Comparison of ENCODE assay signal across 1 cellular context in the genomic region with DNA sequence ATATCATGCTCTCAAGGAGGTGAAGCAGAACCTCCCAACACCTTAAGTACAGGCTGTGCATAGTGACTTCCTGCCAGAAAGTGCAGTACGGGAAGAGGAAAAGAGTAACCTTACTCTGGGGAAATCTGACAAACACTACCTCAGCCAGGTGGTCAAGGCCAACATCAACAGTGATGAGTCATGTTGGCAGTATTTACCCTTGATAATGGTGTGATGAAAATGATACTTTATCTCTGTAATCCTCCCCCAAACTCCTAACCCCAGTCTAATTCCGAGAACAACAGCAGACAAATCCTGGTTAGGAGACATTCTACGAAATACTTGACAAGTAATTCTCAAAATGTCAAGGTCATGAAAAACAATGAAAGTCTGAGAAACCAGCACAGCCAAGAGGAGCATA.
TF ChIP-seq lines count a peak whose summit lies in the region.

No MANE protein-coding gene starts in this region.

TF ChIP-seq in HepG2, 621 proteins besides CTCF, POLR2A, EP300 and RAD21 (continued from another document and continues in another):
- TF ChIP-seq, protein P1, sequence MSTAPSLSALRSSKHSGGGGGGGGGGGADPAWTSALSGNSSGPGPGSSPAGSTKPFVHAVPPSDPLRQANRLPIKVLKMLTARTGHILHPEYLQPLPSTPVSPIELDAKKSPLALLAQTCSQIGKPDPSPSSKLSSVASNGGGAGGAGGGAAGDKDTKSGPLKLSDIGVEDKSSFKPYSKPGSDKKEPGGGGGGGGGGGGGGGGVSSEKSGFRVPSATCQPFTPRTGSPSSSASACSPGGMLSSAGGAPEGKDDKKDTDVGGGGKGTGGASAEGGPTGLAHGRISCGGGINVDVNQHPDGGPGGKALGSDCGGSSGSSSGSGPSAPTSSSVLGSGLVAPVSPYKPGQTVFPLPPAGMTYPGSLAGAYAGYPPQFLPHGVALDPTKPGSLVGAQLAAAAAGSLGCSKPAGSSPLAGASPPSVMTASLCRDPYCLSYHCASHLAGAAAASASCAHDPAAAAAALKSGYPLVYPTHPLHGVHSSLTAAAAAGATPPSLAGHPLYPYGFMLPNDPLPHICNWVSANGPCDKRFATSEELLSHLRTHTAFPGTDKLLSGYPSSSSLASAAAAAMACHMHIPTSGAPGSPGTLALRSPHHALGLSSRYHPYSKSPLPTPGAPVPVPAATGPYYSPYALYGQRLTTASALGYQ (CRISPR knock-in tag; IDR thresholded peaks at IDR 0.05), result no peak
- TF ChIP-seq ZBTB7A (CRISPR knock-in tag; IDR thresholded peaks at IDR 0.05) (no peak), PHF21A (CRISPR knock-in tag; IDR thresholded peaks at IDR 0.05) (no peak), ATF7-NPFF (CRISPR knock-in tag; IDR thresholded peaks at IDR 0.05; ENCODE audit: low read depth) (no peak), ZSCAN21 (CRISPR knock-in tag; IDR thresholded peaks at IDR 0.05; ENCODE audit: borderline replicate concordance) (no peak), ZNF543 (CRISPR knock-in tag; IDR thresholded peaks at IDR 0.05) (no peak), XBP1 (CRISPR knock-in tag; IDR thresholded peaks at IDR 0.05) (no peak), ZNF350 (CRISPR knock-in tag; IDR thresholded peaks at IDR 0.05; ENCODE audit: borderline replicate concordance, low read depth) (no peak), HDAC6 (IDR thresholded peaks at IDR 0.05; ENCODE audit: low read depth, low read length) (no peak), SMC3 (IDR thresholded peaks at IDR 0.05; ENCODE audit: low read length) (no peak), NPAS2 (CRISPR knock-in tag; IDR thresholded peaks at IDR 0.05; ENCODE audit: borderline replicate concordance) (no peak), CCDC6 (CRISPR knock-in tag; IDR thresholded peaks at IDR 0.05) (no peak), ZBTB21 (CRISPR knock-in tag; IDR thresholded peaks at IDR 0.05) (no peak), SIX4 (CRISPR knock-in tag; IDR thresholded peaks at IDR 0.05) (no peak), MEIS2 (CRISPR knock-in tag; IDR thresholded peaks at IDR 0.05) (no peak), ZNF225 (CRISPR knock-in tag; IDR thresholded peaks at IDR 0.05) (no peak), ZNF44 (CRISPR knock-in tag; IDR thresholded peaks at IDR 0.05) (no peak), RFX5 (IDR thresholded peaks at IDR 0.05; ENCODE audit: low read depth, low read length) (no peak), ZMAT3 (CRISPR knock-in tag; conservative IDR thresholded peaks at IDR 0.05) (no peak), AHR (CRISPR knock-in tag; IDR thresholded peaks at IDR 0.05) (no peak), YEATS4 (CRISPR knock-in tag; IDR thresholded peaks at IDR 0.05; ENCODE audit: borderline replicate concordance) (no peak), ZIK1 (CRISPR knock-in tag; IDR thresholded peaks at IDR 0.05; ENCODE audit: borderline replicate concordance, low read depth) (no peak), ZNF572 (CRISPR knock-in tag; IDR thresholded peaks at IDR 0.05) (no peak), FOXP1 (IDR thresholded peaks at IDR 0.05) (no peak), FOXP1 (CRISPR knock-in tag; IDR thresholded peaks at IDR 0.05) (no peak), ZFP41 (CRISPR knock-in tag; IDR thresholded peaks at IDR 0.05; ENCODE audit: borderline replicate concordance) (no peak), ZNF101 (CRISPR knock-in tag; IDR thresholded peaks at IDR 0.05; ENCODE audit: borderline replicate concordance, low read depth) (no peak), NKX3-1 (CRISPR knock-in tag; IDR thresholded peaks at IDR 0.05) (no peak), REPIN1 (CRISPR knock-in tag; IDR thresholded peaks at IDR 0.05; ENCODE audit: borderline replicate concordance, low read depth) (no peak), RFX3 (CRISPR knock-in tag; IDR thresholded peaks at IDR 0.05) (no peak), ZMYM4 (CRISPR knock-in tag; IDR thresholded peaks at IDR 0.05) (no peak), HMG20A (CRISPR knock-in tag; IDR thresholded peaks at IDR 0.05; ENCODE audit: borderline replicate concordance) (peak; percentile 52; the same call in 1 of the 2 replicates), MAFK (conservative IDR thresholded peaks at IDR 0.05 in 1 of 2, IDR thresholded peaks at IDR 0.05 in 1 of 2; ENCODE audit: low read length in 2 of 2) (0 out of 4 replicates have a peak, but pooled peaks have one; percentile 10 to 15), GLI4 (CRISPR knock-in tag; IDR thresholded peaks at IDR 0.05; ENCODE audit: borderline replicate concordance) (no peak), ZNF354B (CRISPR knock-in tag; IDR thresholded peaks at IDR 0.05) (no peak), PLRG1 (conservative IDR thresholded peaks at IDR 0.05) (no peak), ZFP62 (CRISPR knock-in tag; IDR thresholded peaks at IDR 0.05) (no peak), NAIF1 (CRISPR knock-in tag; IDR thresholded peaks at IDR 0.05; ENCODE audit: borderline replicate concordance) (no peak), ERF (CRISPR knock-in tag; IDR thresholded peaks at IDR 0.05) (no peak), ZBTB7B (CRISPR knock-in tag; IDR thresholded peaks at IDR 0.05) (no peak), CBFB (CRISPR knock-in tag; IDR thresholded peaks at IDR 0.05) (no peak), ZNF782 (CRISPR knock-in tag; IDR thresholded peaks at IDR 0.05; ENCODE audit: borderline replicate concordance) (no peak), ETV5 (CRISPR knock-in tag; IDR thresholded peaks at IDR 0.05; ENCODE audit: borderline replicate concordance) (peak; percentile 23; the same call in 1 of the 2 replicates)
- TF ChIP-seq, protein P2, sequence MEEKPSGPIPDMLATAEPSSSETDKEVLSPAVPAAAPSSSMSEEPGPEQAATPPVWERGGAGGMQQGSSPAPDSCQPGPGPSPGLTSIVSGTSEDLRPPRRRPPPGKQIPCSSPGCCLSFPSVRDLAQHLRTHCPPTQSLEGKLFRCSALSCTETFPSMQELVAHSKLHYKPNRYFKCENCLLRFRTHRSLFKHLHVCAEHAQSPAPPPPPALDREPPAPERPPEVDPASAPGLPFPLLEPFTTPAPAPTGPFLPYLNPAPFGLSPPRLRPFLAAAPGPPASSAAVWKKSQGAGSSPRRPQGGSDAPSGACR (CRISPR knock-in tag; IDR thresholded peaks at IDR 0.05), result no peak
- TF ChIP-seq, protein P3, sequence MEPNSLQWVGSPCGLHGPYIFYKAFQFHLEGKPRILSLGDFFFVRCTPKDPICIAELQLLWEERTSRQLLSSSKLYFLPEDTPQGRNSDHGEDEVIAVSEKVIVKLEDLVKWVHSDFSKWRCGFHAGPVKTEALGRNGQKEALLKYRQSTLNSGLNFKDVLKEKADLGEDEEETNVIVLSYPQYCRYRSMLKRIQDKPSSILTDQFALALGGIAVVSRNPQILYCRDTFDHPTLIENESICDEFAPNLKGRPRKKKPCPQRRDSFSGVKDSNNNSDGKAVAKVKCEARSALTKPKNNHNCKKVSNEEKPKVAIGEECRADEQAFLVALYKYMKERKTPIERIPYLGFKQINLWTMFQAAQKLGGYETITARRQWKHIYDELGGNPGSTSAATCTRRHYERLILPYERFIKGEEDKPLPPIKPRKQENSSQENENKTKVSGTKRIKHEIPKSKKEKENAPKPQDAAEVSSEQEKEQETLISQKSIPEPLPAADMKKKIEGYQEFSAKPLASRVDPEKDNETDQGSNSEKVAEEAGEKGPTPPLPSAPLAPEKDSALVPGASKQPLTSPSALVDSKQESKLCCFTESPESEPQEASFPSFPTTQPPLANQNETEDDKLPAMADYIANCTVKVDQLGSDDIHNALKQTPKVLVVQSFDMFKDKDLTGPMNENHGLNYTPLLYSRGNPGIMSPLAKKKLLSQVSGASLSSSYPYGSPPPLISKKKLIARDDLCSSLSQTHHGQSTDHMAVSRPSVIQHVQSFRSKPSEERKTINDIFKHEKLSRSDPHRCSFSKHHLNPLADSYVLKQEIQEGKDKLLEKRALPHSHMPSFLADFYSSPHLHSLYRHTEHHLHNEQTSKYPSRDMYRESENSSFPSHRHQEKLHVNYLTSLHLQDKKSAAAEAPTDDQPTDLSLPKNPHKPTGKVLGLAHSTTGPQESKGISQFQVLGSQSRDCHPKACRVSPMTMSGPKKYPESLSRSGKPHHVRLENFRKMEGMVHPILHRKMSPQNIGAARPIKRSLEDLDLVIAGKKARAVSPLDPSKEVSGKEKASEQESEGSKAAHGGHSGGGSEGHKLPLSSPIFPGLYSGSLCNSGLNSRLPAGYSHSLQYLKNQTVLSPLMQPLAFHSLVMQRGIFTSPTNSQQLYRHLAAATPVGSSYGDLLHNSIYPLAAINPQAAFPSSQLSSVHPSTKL (CRISPR knock-in tag; IDR thresholded peaks at IDR 0.05), result peak; percentile 68
- TF ChIP-seq, protein P4, sequence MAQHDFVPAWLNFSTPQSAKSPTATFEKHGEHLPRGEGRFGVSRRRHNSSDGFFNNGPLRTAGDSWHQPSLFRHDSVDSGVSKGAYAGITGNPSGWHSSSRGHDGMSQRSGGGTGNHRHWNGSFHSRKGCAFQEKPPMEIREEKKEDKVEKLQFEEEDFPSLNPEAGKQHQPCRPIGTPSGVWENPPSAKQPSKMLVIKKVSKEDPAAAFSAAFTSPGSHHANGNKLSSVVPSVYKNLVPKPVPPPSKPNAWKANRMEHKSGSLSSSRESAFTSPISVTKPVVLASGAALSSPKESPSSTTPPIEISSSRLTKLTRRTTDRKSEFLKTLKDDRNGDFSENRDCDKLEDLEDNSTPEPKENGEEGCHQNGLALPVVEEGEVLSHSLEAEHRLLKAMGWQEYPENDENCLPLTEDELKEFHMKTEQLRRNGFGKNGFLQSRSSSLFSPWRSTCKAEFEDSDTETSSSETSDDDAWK (CRISPR knock-in tag; IDR thresholded peaks at IDR 0.05), result no peak
- TF ChIP-seq, protein P5, sequence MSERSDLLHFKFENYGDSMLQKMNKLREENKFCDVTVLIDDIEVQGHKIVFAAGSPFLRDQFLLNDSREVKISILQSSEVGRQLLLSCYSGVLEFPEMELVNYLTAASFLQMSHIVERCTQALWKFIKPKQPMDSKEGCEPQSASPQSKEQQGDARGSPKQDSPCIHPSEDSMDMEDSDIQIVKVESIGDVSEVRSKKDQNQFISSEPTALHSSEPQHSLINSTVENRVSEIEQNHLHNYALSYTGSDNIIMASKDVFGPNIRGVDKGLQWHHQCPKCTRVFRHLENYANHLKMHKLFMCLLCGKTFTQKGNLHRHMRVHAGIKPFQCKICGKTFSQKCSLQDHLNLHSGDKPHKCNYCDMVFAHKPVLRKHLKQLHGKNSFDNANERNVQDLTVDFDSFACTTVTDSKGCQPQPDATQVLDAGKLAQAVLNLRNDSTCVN (CRISPR knock-in tag; IDR thresholded peaks at IDR 0.05; ENCODE audit: borderline replicate concordance), result no peak
- TF ChIP-seq, protein P6, sequence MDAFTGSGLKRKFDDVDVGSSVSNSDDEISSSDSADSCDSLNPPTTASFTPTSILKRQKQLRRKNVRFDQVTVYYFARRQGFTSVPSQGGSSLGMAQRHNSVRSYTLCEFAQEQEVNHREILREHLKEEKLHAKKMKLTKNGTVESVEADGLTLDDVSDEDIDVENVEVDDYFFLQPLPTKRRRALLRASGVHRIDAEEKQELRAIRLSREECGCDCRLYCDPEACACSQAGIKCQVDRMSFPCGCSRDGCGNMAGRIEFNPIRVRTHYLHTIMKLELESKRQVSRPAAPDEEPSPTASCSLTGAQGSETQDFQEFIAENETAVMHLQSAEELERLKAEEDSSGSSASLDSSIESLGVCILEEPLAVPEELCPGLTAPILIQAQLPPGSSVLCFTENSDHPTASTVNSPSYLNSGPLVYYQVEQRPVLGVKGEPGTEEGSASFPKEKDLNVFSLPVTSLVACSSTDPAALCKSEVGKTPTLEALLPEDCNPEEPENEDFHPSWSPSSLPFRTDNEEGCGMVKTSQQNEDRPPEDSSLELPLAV (CRISPR knock-in tag; conservative IDR thresholded peaks at IDR 0.05; ENCODE audit: low read depth), result no peak
- TF ChIP-seq, protein P7, sequence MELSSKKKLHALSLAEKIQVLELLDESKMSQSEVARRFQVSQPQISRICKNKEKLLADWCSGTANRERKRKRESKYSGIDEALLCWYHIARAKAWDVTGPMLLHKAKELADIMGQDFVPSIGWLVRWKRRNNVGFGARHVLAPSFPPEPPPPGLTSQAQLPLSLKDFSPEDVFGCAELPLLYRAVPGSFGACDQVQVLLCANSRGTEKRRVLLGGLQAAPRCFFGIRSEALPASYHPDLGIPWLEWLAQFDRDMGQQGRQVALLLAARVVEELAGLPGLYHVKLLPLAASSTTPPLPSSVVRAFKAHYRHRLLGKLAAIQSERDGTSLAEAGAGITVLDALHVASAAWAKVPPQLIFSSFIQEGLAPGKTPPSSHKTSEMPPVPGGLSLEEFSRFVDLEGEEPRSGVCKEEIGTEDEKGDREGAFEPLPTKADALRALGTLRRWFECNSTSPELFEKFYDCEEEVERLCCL (CRISPR knock-in tag; IDR thresholded peaks at IDR 0.05; ENCODE audit: borderline replicate concordance), result no peak
- TF ChIP-seq, protein P8, sequence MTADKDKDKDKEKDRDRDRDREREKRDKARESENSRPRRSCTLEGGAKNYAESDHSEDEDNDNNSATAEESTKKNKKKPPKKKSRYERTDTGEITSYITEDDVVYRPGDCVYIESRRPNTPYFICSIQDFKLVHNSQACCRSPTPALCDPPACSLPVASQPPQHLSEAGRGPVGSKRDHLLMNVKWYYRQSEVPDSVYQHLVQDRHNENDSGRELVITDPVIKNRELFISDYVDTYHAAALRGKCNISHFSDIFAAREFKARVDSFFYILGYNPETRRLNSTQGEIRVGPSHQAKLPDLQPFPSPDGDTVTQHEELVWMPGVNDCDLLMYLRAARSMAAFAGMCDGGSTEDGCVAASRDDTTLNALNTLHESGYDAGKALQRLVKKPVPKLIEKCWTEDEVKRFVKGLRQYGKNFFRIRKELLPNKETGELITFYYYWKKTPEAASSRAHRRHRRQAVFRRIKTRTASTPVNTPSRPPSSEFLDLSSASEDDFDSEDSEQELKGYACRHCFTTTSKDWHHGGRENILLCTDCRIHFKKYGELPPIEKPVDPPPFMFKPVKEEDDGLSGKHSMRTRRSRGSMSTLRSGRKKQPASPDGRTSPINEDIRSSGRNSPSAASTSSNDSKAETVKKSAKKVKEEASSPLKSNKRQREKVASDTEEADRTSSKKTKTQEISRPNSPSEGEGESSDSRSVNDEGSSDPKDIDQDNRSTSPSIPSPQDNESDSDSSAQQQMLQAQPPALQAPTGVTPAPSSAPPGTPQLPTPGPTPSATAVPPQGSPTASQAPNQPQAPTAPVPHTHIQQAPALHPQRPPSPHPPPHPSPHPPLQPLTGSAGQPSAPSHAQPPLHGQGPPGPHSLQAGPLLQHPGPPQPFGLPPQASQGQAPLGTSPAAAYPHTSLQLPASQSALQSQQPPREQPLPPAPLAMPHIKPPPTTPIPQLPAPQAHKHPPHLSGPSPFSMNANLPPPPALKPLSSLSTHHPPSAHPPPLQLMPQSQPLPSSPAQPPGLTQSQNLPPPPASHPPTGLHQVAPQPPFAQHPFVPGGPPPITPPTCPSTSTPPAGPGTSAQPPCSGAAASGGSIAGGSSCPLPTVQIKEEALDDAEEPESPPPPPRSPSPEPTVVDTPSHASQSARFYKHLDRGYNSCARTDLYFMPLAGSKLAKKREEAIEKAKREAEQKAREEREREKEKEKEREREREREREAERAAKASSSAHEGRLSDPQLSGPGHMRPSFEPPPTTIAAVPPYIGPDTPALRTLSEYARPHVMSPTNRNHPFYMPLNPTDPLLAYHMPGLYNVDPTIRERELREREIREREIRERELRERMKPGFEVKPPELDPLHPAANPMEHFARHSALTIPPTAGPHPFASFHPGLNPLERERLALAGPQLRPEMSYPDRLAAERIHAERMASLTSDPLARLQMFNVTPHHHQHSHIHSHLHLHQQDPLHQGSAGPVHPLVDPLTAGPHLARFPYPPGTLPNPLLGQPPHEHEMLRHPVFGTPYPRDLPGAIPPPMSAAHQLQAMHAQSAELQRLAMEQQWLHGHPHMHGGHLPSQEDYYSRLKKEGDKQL (CRISPR knock-in tag; IDR thresholded peaks at IDR 0.05; ENCODE audit: low read depth), result 0 out of 2 replicates have a peak, but pooled peaks have one; percentile 23
